Comparison of ENCODE assay signal across 8 cellular contexts in the genomic region with DNA sequence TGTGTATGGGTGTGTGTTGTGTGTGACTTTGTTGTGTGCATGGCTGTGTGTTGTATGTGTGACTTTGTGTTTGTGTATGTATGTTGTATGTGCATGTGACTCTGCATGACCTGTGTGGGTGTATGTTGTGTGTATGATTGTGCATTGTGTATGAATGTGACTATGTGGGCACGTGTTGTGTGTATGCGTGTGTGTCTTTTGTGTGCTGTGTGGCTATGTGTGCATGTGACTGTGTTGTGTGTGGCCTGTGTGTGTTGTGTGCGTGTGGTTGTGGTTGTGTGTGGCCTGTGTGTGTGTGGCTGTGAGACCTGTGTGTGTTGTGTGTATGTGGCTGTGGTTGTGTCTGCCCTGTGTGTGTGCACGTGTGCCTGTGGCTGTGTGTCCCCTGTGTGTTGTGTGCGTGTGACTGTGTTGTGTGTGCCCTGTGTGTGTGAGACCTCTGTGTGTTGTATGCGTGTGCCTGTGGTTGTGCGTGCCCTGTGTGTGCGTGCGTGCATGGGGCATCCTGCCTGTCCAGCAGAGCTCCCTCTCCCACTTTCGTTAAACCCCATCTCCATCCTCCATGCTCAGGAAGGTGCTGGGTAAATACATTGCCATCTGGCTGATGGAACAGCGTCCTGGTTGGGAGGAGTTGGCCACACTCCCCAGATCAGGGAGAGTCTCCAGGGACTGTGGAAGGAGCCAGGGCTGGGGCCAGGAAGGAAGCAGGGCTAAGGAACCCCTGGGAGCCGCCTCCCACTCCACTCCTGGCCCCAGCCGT.
DNase-seq lines count a peak whose midpoint lies in the region; ATAC-seq, FAIRE-seq and TF ChIP-seq lines count a peak whose summit lies in the region.
"Had no signal": no experiment of that assay in that cellular context is flagged by ENCODE, and none has a peak within 500 bp of the region (broad histone marks: within the 10 kb centered on the region; RNA-seq: fewer than 3 reads in every experiment).

No MANE protein-coding gene starts in this region.

- TF ChIP-seq CTCF in foreskin keratinocyte (conservative IDR thresholded peaks at IDR 0.05) (no peak), thyroid gland (IDR thresholded peaks at IDR 0.05) (no peak)

- no peaks in the 10 kb centered on the region for H3K27me3 ChIP-seq in NT2/D1 (ENCODE audit: insufficient read depth, insufficient read length)
- peaks cover 9% of the 10 kb centered on the region for H3K27me3 ChIP-seq in foreskin keratinocyte
- H3K27me3 ChIP-seq in thyroid gland = no peaks in the 10 kb centered on the region

- peak overlapping the region; percentile 72 for H3K9ac ChIP-seq in NT2/D1 (ENCODE audit: insufficient read length, low read depth)

- H3K27ac ChIP-seq in foreskin keratinocyte (no peak overlapping the region), thyroid gland (peak overlapping the region; percentile 37 to 71 (median 41))

- H3K9me3 ChIP-seq in NT2/D1 (ENCODE audit: insufficient read depth, low read length) (no peaks in the 10 kb centered on the region), thyroid gland (no peaks in the 10 kb centered on the region)

- no peak overlapping the region for H3K4me3 ChIP-seq in NT2/D1 (ENCODE audit: insufficient read length, low read depth)
- no peak overlapping the region for H3K4me3 ChIP-seq in thyroid gland (replicated peaks in 1 of 3)

- peak; percentile 4 for ATAC-seq in foreskin keratinocyte
- ATAC-seq in GM18519 (IDR thresholded peaks at IDR 0.05; ENCODE audit: low FRiP score, unreplicated experiment) = no peak

- FAIRE-seq in GM12891 (lab: Jason Lieb, UNC) = peak; percentile 43

- intact Hi-C loops in thyroid gland (cut with DNase I) = no loop called here

- H3K36me3 ChIP-seq in NT2/D1 (ENCODE audit: insufficient read depth, insufficient read length, low read length) (no peaks in the 10 kb centered on the region), thyroid gland (no peaks in the 10 kb centered on the region)

- DNase-seq in GM12891 (ENCODE audit: insufficient read length, low spot score) = no peak
- no peak for DNase-seq in NT2/D1 (ENCODE audit: low read depth, low spot score)
- DNase-seq in foreskin keratinocyte = no peak
- peak in 1 of 2 donors; percentile 48 for DNase-seq in thyroid gland
- DNase-seq in middle frontal gyrus (ENCODE audit: extremely low spot score, low spot score) = no peak
- no peak for DNase-seq in mucosa of gallbladder (ENCODE audit: low spot score)
- DNase-seq: activated naive CD8-positive, alpha-beta T cell treated with anti-CD3 and anti-CD28 coated beads, Interleukin-2, amount 10 ng/mL, durations not matched to agents 7 days and 5 days had no signal

- 67 to 72% methylated on average over 10 to 11 of the region's 13 CpGs for WGBS in thyroid gland, 2 donors

- TF ChIP-seq POLR2A in GM12891 (IDR thresholded peaks at IDR 0.05; ENCODE audit: low read depth, low read length) (no peak), thyroid gland (IDR thresholded peaks at IDR 0.05) (no peak)

- H3K4me1 ChIP-seq in NT2/D1 (ENCODE audit: insufficient read depth, insufficient read length) = peaks cover 52% of the 10 kb centered on the region
- H3K4me1 ChIP-seq in foreskin keratinocyte = peaks cover 16% of the 10 kb centered on the region
- H3K4me1 ChIP-seq in thyroid gland = peaks cover 34 to 52% of the 10 kb centered on the region in 2 donors

TF ChIP-seq in GM12891, 5 proteins besides CTCF, POLR2A, EP300 and RAD21:
- TF ChIP-seq POLR2AphosphoS5 (IDR thresholded peaks at IDR 0.05; ENCODE audit: low read depth, low read length) = no peak
